Comparison of ENCODE assay signal across 9 cellular contexts in the genomic region with DNA sequence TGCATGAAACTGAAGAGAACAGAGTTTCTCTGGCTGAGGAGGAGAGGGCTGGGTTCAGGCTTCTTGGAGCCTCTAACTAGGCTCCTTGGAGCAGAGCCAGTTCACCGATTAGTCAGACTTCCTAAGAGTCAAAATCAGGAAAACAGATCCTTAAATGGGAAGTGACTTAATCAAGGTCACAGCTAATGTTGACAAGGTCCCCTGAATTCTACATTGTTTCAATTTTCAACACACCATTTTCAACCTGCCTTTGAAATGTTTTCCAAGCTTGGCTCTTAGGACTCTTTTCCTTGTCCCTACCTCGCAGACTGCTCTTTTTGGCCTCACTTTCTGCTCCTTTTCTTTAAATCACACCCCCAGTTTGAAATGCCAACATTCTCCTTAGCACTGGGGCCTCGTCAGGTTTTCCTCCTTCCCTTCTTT. TPM values are rescaled to one million over a fixed set of nuclear protein-coding genes. Genes with fewer than 3 reads are reported as not detected.
DNase-seq lines count a peak whose midpoint lies in the region; ATAC-seq, FAIRE-seq and TF ChIP-seq lines count a peak whose summit lies in the region.
"Had no signal": no experiment of that assay in that cellular context is flagged by ENCODE, and none has a peak within 500 bp of the region (broad histone marks: within the 10 kb centered on the region; RNA-seq: fewer than 3 reads in every experiment).

No MANE protein-coding gene starts in this region.

- intact Hi-C loops in body of pancreas (cut with DNase I), result loop anchor here (10.0 kb wide), 1 partner anchor 389 kb away; no protein-coding TSS in a partner anchor
- intact Hi-C loops in testis (cut with DNase I; ENCODE audit: low total_unique reads), result no loop called here

- H3K4me3 ChIP-seq in body of pancreas (no peak overlapping the region), testis (no peak overlapping the region)

- peak overlapping the region in 3 of 4 donors; percentile 33 to 52 (median 40) for H3K27ac ChIP-seq in body of pancreas
- H3K27ac ChIP-seq in layer of hippocampus (ENCODE audit: low read depth, low read length), result peak overlapping the region; percentile 55
- peak overlapping the region; percentile 28 to 83 for H3K27ac ChIP-seq in testis

- H3K27me3 ChIP-seq in body of pancreas (no peaks in the 10 kb centered on the region), layer of hippocampus (ENCODE audit: control insufficient read depth, insufficient read depth, low read length) (no peaks in the 10 kb centered on the region), testis (no peaks in the 10 kb centered on the region)

- 41 to 42% methylated on average over 3 of the region's 3 CpGs for WGBS in body of pancreas, 2 donors
- WGBS in testis, 2 donors, result 24 to 25% methylated on average over 3 of the region's 3 CpGs

- no peak for FAIRE-seq in GM19239 (lab: Jason Lieb, UNC)
- FAIRE-seq: colon had no signal

- H3K4me1 ChIP-seq in body of pancreas, result peaks cover 30% of the 10 kb centered on the region
- peaks cover 22% of the 10 kb centered on the region for H3K4me1 ChIP-seq in testis

- peak; percentile 37 for DNase-seq in HPDE6-E6E7 (ENCODE audit: extremely low spot score)
- peak; percentile 45 to 83 (median 71) for DNase-seq in body of pancreas
- DNase-seq in testis, result peak; percentile 90
- DNase-seq in SIG-M5 treated with dmso at 0.1 percent for 504 hours (lab: John Stamatoyannopoulos, UW; ENCODE audit: unreplicated experiment), result no peak
- no peak for DNase-seq in SW480 (ENCODE audit: low spot score)
- no peak for DNase-seq in stimulated activated CD4-positive, alpha-beta T cell treated with anti-CD3 and anti-CD28 coated beads, Interleukin-4, amount 100 ng/mL, for 1 hour
- DNase-seq in GM19239 (ENCODE audit: insufficient read length, low spot score), result no peak

- TF ChIP-seq CTCF in body of pancreas (IDR thresholded peaks at IDR 0.05) (no peak), testis (IDR thresholded peaks at IDR 0.05) (no peak)

- ATAC-seq in body of pancreas, result peak; percentile 39

- TF ChIP-seq POLR2A in body of pancreas (IDR thresholded peaks at IDR 0.05) (no peak), testis (IDR thresholded peaks at IDR 0.05) (no peak)

- H3K36me3 ChIP-seq in body of pancreas (replicated peaks in 1 of 2; ENCODE audit: insufficient read depth in 1 of 2, low read depth in 2 of 2) (no peaks in the 10 kb centered on the region), testis (ENCODE audit: low read depth, missing control alignments) (no peaks in the 10 kb centered on the region)

- H3K9me3 ChIP-seq in body of pancreas (no peaks in the 10 kb centered on the region), testis (no peaks in the 10 kb centered on the region)

RNA-seq across cellular contexts. Expression of gene MYL4, which starts 16.3 kb away (rescaled TPM):
- total RNA-seq in body of pancreas (not detected), testis (1 to 10 TPM; 7.6 to 7.9 TPM)
- polyA plus RNA-seq in testis (ENCODE audit: insufficient read depth, low read depth, low replicate concordance), result 19.3 TPM

RNA-seq across cellular contexts. Expression of gene ITGB3, which starts 28.2 kb away (rescaled TPM):
- total RNA-seq in body of pancreas (1 to 10 TPM; 2.0 to 2.1 TPM), testis (10 to 100 TPM in 1 of 2 donors, 1 to 10 TPM in 1; 6.9 to 10.3 TPM)
- polyA plus RNA-seq in testis (ENCODE audit: insufficient read depth, low read depth, low replicate concordance), result 7.6 TPM

RNA-seq across cellular contexts. Expression of gene CDC27, which starts 36.4 kb away (rescaled TPM):
- total RNA-seq in body of pancreas (10 to 100 TPM; 11.5 to 27.2 TPM), testis (10 to 100 TPM; 74.6 to 99.8 TPM)
- polyA plus RNA-seq in testis (ENCODE audit: insufficient read depth, low read depth, low replicate concordance), result 85.8 TPM

Comparison
In these comparisons a context has a peak if more than half of its experiments do, and no peak if none do; other contexts are left out.
1. DNase-seq: peak in HPDE6-E6E7 (single experiment), body of pancreas (4 of 4) and testis (single experiment); none in SIG-M5 treated with dmso at 0.1 percent for 504 hours (single experiment), SW480 (single experiment), stimulated activated CD4-positive, alpha-beta T cell treated with anti-CD3 and anti-CD28 coated beads, Interleukin-4, amount 100 ng/mL, for 1 hour (single experiment) and GM19239 (single experiment).
2. RNA of gene MYL4, which starts 16.3 kb away (total RNA-seq): 7.6 to 7.9 TPM in testis; not detected in body of pancreas; every median in the first group is over 4 times any median in the second.
3. Peak in every context shown above with its lines, with median percentiles within 50 percentile points of each other: H3K27ac ChIP-seq.